8 cellular contexts compared by ENCODE assay signal in the genomic region with DNA sequence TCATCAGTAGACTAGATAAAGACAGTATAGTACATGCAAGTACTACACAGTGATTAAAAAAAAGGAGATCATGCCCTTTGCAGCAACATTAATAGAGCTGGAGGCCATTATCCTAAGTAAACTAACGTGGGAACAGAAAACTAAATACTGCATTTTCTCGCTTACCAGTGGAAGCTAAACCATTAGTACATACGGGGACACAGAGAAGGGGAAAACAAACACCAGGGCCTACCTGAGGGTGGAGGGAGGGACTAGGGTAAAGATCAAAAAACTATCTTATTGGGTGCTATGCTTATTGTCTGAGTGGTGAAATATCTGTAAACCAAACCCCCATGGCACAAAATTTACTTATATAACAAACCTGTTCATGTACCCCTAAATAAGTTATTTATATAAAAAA.
"Had no signal": no experiment of that assay in that cellular context is flagged by ENCODE, and none has a peak within 500 bp of the region (broad histone marks: within the 10 kb centered on the region; RNA-seq: fewer than 3 reads in every experiment).

No MANE protein-coding gene starts in this region.

- H3K4me3 ChIP-seq: GM12878 had no signal

- FAIRE-seq: G401.6, GM12878, GM12891, GM12892, GM18507, GM19239 had no signal

- DNase-seq: GDM1, GF-D8 had no signal

- ATAC-seq: GM12878 had no signal
